In the genomic region with DNA sequence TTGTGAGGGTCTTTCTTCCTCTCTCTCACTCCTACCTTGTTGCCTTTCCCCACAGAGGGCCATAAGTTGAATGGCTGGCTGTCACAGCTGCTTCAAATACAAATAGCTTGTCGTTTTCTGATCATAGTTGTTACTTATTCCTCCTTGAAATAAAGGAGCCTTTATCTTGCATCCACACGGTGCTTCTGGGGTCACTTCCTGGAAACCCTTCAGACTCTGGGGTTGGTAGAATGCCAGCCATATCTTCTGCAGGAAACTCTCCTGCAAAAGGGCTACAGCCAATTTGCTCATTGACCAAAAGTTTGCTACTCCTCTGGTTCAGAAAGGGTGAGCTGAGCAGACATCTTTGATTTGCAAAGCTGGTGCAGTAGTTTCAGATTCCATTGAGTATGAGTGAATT, we compare ENCODE assay signal across 26 cellular contexts.
"Had no signal": no experiment of that assay in that cellular context is flagged by ENCODE, and none has a peak within 500 bp of the region (broad histone marks: within the 10 kb centered on the region; RNA-seq: fewer than 3 reads in every experiment).

No MANE protein-coding gene starts in this region.

- H3K27ac ChIP-seq: brain microvascular endothelial cell, esophagus muscularis mucosa, left ventricle myocardium inferior, neutrophil, right lobe of liver, thoracic aorta had no signal

- H3K9me3 Mint-ChIP-seq: activated CD4-positive, alpha-beta memory T cell treated with anti-CD3 and anti-CD28 coated beads for 36 hours; activated CD4-positive, alpha-beta T cell treated with anti-CD3 and anti-CD28 coated beads, Interleukin-2, amount 10 ng/mL, durations not matched to agents 24 days and 14 days; activated T-cell treated with anti-CD3 and anti-CD28 coated beads, Interleukin-2, amount 50 U/mL, for 24 hours; nephron progenitor cell; T-cell had no signal

- H3K9me3 ChIP-seq: esophagus muscularis mucosa, left ventricle myocardium inferior, neutrophil, right lobe of liver, thoracic aorta had no signal

- H3K4me3 Mint-ChIP-seq: activated CD4-positive, alpha-beta memory T cell treated with anti-CD3 and anti-CD28 coated beads for 36 hours; activated CD4-positive, alpha-beta T cell treated with anti-CD3 and anti-CD28 coated beads, Interleukin-2, amount 10 ng/mL, durations not matched to agents 24 days and 14 days; activated T-cell treated with anti-CD3 and anti-CD28 coated beads, Interleukin-2, amount 50 U/mL, for 24 hours; nephron progenitor cell; T-cell had no signal

- H3K27ac Mint-ChIP-seq: activated CD4-positive, alpha-beta memory T cell treated with anti-CD3 and anti-CD28 coated beads for 36 hours; activated CD4-positive, alpha-beta T cell treated with anti-CD3 and anti-CD28 coated beads, Interleukin-2, amount 10 ng/mL, durations not matched to agents 24 days and 14 days; activated T-cell treated with anti-CD3 and anti-CD28 coated beads, Interleukin-2, amount 50 U/mL, for 24 hours; nephron progenitor cell; T-cell had no signal

- H3K4me1 ChIP-seq: left ventricle myocardium inferior had no signal

- H3K36me3 ChIP-seq: brain microvascular endothelial cell, left ventricle myocardium inferior, neutrophil, right lobe of liver, thoracic aorta had no signal

- H3K27me3 ChIP-seq: brain microvascular endothelial cell, esophagus muscularis mucosa, neutrophil, right lobe of liver had no signal

- H3K27me3 Mint-ChIP-seq: activated CD4-positive, alpha-beta memory T cell treated with anti-CD3 and anti-CD28 coated beads for 36 hours; activated CD4-positive, alpha-beta T cell treated with anti-CD3 and anti-CD28 coated beads, Interleukin-2, amount 10 ng/mL, durations not matched to agents 24 days and 14 days; activated T-cell treated with anti-CD3 and anti-CD28 coated beads, Interleukin-2, amount 50 U/mL, for 24 hours; T-cell had no signal

- FAIRE-seq: astrocyte, frontal cortex, islet of Langerhans, urothelium cell line had no signal

- H3K4me3 ChIP-seq: esophagus muscularis mucosa, left ventricle myocardium inferior, right lobe of liver, thoracic aorta had no signal

- ATAC-seq: stimulated activated naive CD8-positive, alpha-beta T cell treated with anti-CD3 and anti-CD28 coated beads, Interleukin-15, Interleukin-2, amounts not matched to agents 100 U/mL and 50 U/mL, for 24 hours; T-cell had no signal

- H3K4me1 Mint-ChIP-seq: nephron progenitor cell, T-cell had no signal

- DNase-seq: activated CD4-positive, alpha-beta memory T cell treated with anti-CD3 and anti-CD28 coated beads for 36 hours; activated CD4-positive, alpha-beta T cell treated with anti-CD3 and anti-CD28 coated beads, Interleukin-2, amount 10 ng/mL, durations not matched to agents 24 days and 14 days; activated CD4-positive, CD25-positive, alpha-beta regulatory T cell treated with anti-CD3 and anti-CD28 coated beads, Interleukin-2, amount 50 U/mL, for 72 hours; activated CD8-positive, alpha-beta memory T cell treated with anti-CD3 and anti-CD28 coated beads, Interleukin-2, amount 50 U/mL, for 48 hours; activated gamma-delta T cell treated with Interleukin-2 at 50 U/mL for 16 hours; activated naive CD4-positive, alpha-beta T cell treated with anti-CD3 and anti-CD28 coated beads, Interleukin-2, amount 50 U/mL, for 16 hours; activated T-cell treated with anti-CD3 and anti-CD28 coated beads, Interleukin-2, amount 50 U/mL, for 24 hours; amniotic stem cell; brain microvascular endothelial cell; cortex of kidney; glutamatergic neuron; left ventricle myocardium inferior; nephron progenitor cell; right lobe of liver; stimulated activated CD4-positive, alpha-beta T cell treated with anti-CD3 and anti-CD28 coated beads, Interleukin-12 subunit alpha, Interleukin-12 subunit beta, amount 100 ng/mL, for 4 hours; stimulated activated CD4-positive, alpha-beta T cell treated with anti-CD3 and anti-CD28 coated beads, Interleukin-4, amount 100 ng/mL, for 1 hour; stimulated activated naive CD8-positive, alpha-beta T cell treated with anti-CD3 and anti-CD28 coated beads, Interleukin-15, Interleukin-2, amounts not matched to agents 100 U/mL and 50 U/mL, for 24 hours; T-cell; trophoblast cell had no signal
